ENCODE assay signal across 8 cellular contexts in the genomic region with DNA sequence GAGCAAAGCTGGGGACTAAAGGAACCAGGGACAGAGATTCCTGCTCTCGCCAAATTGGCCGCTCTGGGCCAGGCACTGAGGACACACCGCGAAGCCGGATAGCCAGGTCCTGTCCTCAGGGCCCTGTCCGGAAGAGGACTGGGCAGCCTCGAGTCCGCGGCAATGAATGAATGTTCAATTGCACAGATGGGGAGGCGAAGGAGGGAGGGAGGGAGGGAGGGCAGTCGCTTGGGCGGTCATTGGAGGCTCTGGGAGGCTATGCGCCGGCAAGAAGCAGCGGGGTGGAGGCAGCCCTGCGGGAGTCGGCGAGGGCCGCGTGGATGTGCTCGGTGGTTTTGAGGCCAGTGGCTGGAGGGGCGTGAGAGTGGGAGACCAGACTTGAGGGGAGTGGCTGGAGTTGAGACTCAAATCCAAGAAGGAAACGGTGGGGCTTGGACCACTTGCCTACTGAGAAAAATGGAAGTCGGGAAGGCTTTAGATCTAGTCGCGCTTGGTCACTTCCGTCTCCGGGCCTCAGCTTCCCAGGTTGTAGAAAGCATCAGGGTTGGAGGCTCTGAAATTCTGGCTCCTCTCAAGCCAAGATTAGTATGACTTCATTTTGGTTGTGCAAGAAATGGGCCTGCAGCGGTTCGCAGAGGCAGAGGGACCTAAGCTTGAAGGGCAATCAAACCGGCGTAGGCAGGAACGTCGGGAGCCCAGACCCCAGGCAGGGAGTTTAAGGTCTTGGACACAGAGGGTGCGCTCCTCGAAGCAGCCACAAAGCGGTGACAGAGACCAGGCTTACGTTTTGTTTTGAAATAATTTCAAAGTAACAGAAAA. TPM values are rescaled to one million over a fixed set of nuclear protein-coding genes. Genes with fewer than 3 reads are reported as not detected.
DNase-seq lines count a peak whose midpoint lies in the region; ATAC-seq and TF ChIP-seq lines count a peak whose summit lies in the region.

No MANE protein-coding gene starts in this region.

- peaks cover 16 to 22% (median 20%) of the 10 kb centered on the region in 3 donors for H3K4me1 Mint-ChIP-seq in CD8-positive, alpha-beta memory T cell

- H3K9me2 ChIP-seq in neural cell (ENCODE audit: insufficient read depth, low read length) = no peaks in the 10 kb centered on the region

- DNase-seq in CD8-positive, alpha-beta memory T cell = peak; percentile 44 to 78 (median 55)
- DNase-seq in Kasumi-1 (lab: John Stamatoyannopoulos, UW) (peak; percentile 95 to 97), RPMI7951 (ENCODE audit: low read depth) (peak; percentile 84), foreskin fibroblast (peak; percentile 74 to 85)
- peak; percentile 69 for DNase-seq in activated naive CD4-positive, alpha-beta T cell treated with Interleukin-2 at 50 U/mL for 16 hours

- H3K9me3 Mint-ChIP-seq in CD8-positive, alpha-beta memory T cell = no peaks in the 10 kb centered on the region

- no peaks in the 10 kb centered on the region for H3K36me3 Mint-ChIP-seq in CD8-positive, alpha-beta memory T cell

- no peak overlapping the region for H3K4me2 ChIP-seq in neural cell (ENCODE audit: low read length)

- peak overlapping the region; percentile 85 to 94 (median 89) for H3K4me3 Mint-ChIP-seq in CD8-positive, alpha-beta memory T cell

- CTCF ChIA-PET in CD8-positive, alpha-beta memory T cell (lab: Charles Lee) = interaction anchor here (0.6 to 4.1 kb wide), 23 partner anchors 10 to 378 kb away, joined by 3 to 31 read pairs (median 4); partner anchors contain the start of genes COPG1 and TMCC1

- no peak overlapping the region for H3K9ac ChIP-seq in neural cell (ENCODE audit: low read length)

- H2AFZ ChIP-seq in neural cell (ENCODE audit: low read depth, low read length) = no peak overlapping the region

- peak; percentile 49 for ATAC-seq in GM21367 (IDR thresholded peaks at IDR 0.05; ENCODE audit: unreplicated experiment)

- no peaks in the 10 kb centered on the region for H3K27me3 ChIP-seq in CD8-positive, alpha-beta memory T cell (ENCODE audit: insufficient read depth, low read length, poor library complexity, severe bottlenecking)
- peaks cover 14% of the 10 kb centered on the region for H3K27me3 ChIP-seq in neural cell (ENCODE audit: insufficient read depth, low read depth, low read length)

- peaks cover 0 to 1% of the 10 kb centered on the region in 2 donors for H3K27me3 Mint-ChIP-seq in CD8-positive, alpha-beta memory T cell

- POLR2A ChIA-PET in CD8-positive, alpha-beta memory T cell (lab: Charles Lee) = interaction anchor here (0.5 to 1.5 kb wide), 3 partner anchors 12 to 137 kb away, joined by 3 to 4 read pairs (median 4); no protein-coding TSS in a partner anchor

- H3K27ac ChIP-seq in CD8-positive, alpha-beta memory T cell (ENCODE audit: low read depth, low read length) = peak overlapping the region; percentile 43
- H3K27ac ChIP-seq in neural cell (ENCODE audit: low read length) (no peak overlapping the region), temporal lobe (ENCODE audit: low read depth, low read length) (peak overlapping the region; percentile 87)

- no peaks in the 10 kb centered on the region for H3K79me2 ChIP-seq in neural cell (replicated peaks; ENCODE audit: insufficient read depth, low read length)

- peak overlapping the region; percentile 16 to 91 (median 80) for H3K27ac Mint-ChIP-seq in CD8-positive, alpha-beta memory T cell

- no peak for TF ChIP-seq EP300 in neural cell (conservative IDR thresholded peaks at IDR 0.05; ENCODE audit: poor library complexity, severe bottlenecking)

- H3K4me3 ChIP-seq in CD8-positive, alpha-beta memory T cell (ENCODE audit: low read length) = peak overlapping the region; percentile 75
- peak overlapping the region; percentile 39 to 42 for H3K4me3 ChIP-seq in foreskin fibroblast (ENCODE audit: low read depth in 1 of 2, low read length in 2 of 2)
- H3K4me3 ChIP-seq in neural cell (ENCODE audit: low read length) = no peak overlapping the region

- H3K36me3 ChIP-seq in CD8-positive, alpha-beta memory T cell (ENCODE audit: insufficient read depth, low read length) = no peaks in the 10 kb centered on the region
- no peaks in the 10 kb centered on the region for H3K36me3 ChIP-seq in neural cell (ENCODE audit: insufficient read depth, low read length)

- no peaks in the 10 kb centered on the region for H3F3A ChIP-seq in neural cell (ENCODE audit: insufficient read depth, low read length, poor library complexity, severe bottlenecking)

- peaks cover 13% of the 10 kb centered on the region for H3K4me1 ChIP-seq in CD8-positive, alpha-beta memory T cell (ENCODE audit: insufficient read depth, low read length)

- H4K20me1 ChIP-seq in neural cell (ENCODE audit: insufficient read depth) = no peaks in the 10 kb centered on the region

- TF ChIP-seq CTCF in foreskin fibroblast (IDR thresholded peaks at IDR 0.05; ENCODE audit: low read depth, low read length) = peak; percentile 78
- peak; percentile 88 for TF ChIP-seq CTCF in neural cell (IDR thresholded peaks at IDR 0.05; ENCODE audit: poor library complexity, severe bottlenecking)

- TF ChIP-seq RAD21 in neural cell (conservative IDR thresholded peaks at IDR 0.05) = peak; percentile 93

- H3K9me3 ChIP-seq in CD8-positive, alpha-beta memory T cell (ENCODE audit: low read length) = no peaks in the 10 kb centered on the region
- no peaks in the 10 kb centered on the region for H3K9me3 ChIP-seq in neural cell (ENCODE audit: low read length)

TF ChIP-seq in neural cell, 6 proteins besides CTCF, POLR2A, EP300 and RAD21:
- TF ChIP-seq SMC3 (conservative IDR thresholded peaks at IDR 0.05; ENCODE audit: poor library complexity) = peak; percentile 91
- TF ChIP-seq REST (IDR thresholded peaks at IDR 0.05; ENCODE audit: borderline replicate concordance) = no peak

RNA-seq across cellular contexts. Expression of gene PLXND1, which starts 21.1 kb away (rescaled TPM):
- total RNA-seq in CD8-positive, alpha-beta memory T cell = 10 to 100 TPM; 12.1 to 15.2 TPM
- 17.3 TPM for polyA plus RNA-seq in CD8-positive, alpha-beta memory T cell
- total RNA-seq in RPMI7951 (2014; rRNA removed; shearing (Covaris generic)) = 68.0 and 68.9 TPM in 2 replicates
- polyA plus RNA-seq in neural cell = 0.05 TPM in 1 of 2 replicates, not detected in the other
- polyA minus RNA-seq in neural cell = 0.93 and 1.5 TPM in 2 replicates
- 24.1 TPM for total RNA-seq in temporal lobe
